21 cellular contexts compared by ENCODE assay signal in genomic region chr9:134863941-134864820, GRCh38. TPM values are rescaled to one million over a fixed set of nuclear protein-coding genes. Genes with fewer than 3 reads are reported as not detected.
DNase-seq lines count a peak whose midpoint lies in the region; ATAC-seq and TF ChIP-seq lines count a peak whose summit lies in the region.
"Had no signal": no experiment of that assay in that cellular context is flagged by ENCODE, and none has a peak within 500 bp of the region (broad histone marks: within the 10 kb centered on the region; RNA-seq: fewer than 3 reads in every experiment).

No MANE protein-coding gene starts in this region.

- peak overlapping the region; percentile 78 for H3K27ac Mint-ChIP-seq in neural crest cell (ENCODE audit: unreplicated experiment)
- no peak overlapping the region for H3K27ac Mint-ChIP-seq in T-helper 2 cell treated with Interferon-gamma antibody and Interleukin-4, amounts not matched to agents 5 μg/mL and 100 μg/mL, for 36 hours
- H3K27ac Mint-ChIP-seq in activated naive CD4-positive, alpha-beta T cell treated with anti-CD3 and anti-CD28 coated beads, Interleukin-2, amount 10 ng/mL, durations not matched to agents 7 days and 5 days = no peak overlapping the region
- H3K27ac Mint-ChIP-seq: activated T-cell treated with anti-CD3 and anti-CD28 coated beads, Interleukin-2, amount 50 U/mL, for 72 hours had no signal

- H3K36me3 Mint-ChIP-seq in neural crest cell (ENCODE audit: low read depth) = no peaks in the 10 kb centered on the region
- H3K36me3 Mint-ChIP-seq in T-helper 2 cell treated with Interferon-gamma antibody and Interleukin-4, amounts not matched to agents 5 μg/mL and 100 μg/mL, for 36 hours (ENCODE audit: low read depth) = no peaks in the 10 kb centered on the region
- no peaks in the 10 kb centered on the region for H3K36me3 Mint-ChIP-seq in activated naive CD4-positive, alpha-beta T cell treated with anti-CD3 and anti-CD28 coated beads, Interleukin-2, amount 10 ng/mL, durations not matched to agents 7 days and 5 days
- H3K36me3 Mint-ChIP-seq: CD14-positive monocyte had no signal

- DNase-seq in NCI-H446 treated with DMSO at 0.1 percent for 48 hours (lab: John Stamatoyannopoulos, UW) (peak; percentile 39), fibroblast of mammary gland (ENCODE audit: low read depth) (peak; percentile 33), neural crest cell (ENCODE audit: low read depth, low spot score) (no peak), upper lobe of right lung (peak; percentile 58), glomerular visceral epithelial cell (ENCODE audit: extremely low spot score) (no peak)
- DNase-seq in T-helper 2 cell treated with Interferon-gamma antibody and Interleukin-4, amounts not matched to agents 5 μg/mL and 100 μg/mL, for 36 hours (ENCODE audit: low spot score) = no peak
- no peak for DNase-seq in activated naive CD4-positive, alpha-beta T cell treated with anti-CD3 and anti-CD28 coated beads, Interleukin-2, amount 10 ng/mL, durations not matched to agents 7 days and 5 days
- DNase-seq: activated CD4-positive, alpha-beta T cell treated with anti-CD3 and anti-CD28 coated beads, Interleukin-2, amount 50 U/mL, for 1 hour; activated T-cell treated with anti-CD3 and anti-CD28 coated beads, Interleukin-2, amount 50 U/mL, for 72 hours; amniotic stem cell; colonic mucosa; erythroblast; MM.1S; NCI-H2081; NCI-H82; SIG-M5 had no signal

- no peaks in the 10 kb centered on the region for H3K4me1 Mint-ChIP-seq in neural crest cell
- H3K4me1 Mint-ChIP-seq in T-helper 2 cell treated with Interferon-gamma antibody and Interleukin-4, amounts not matched to agents 5 μg/mL and 100 μg/mL, for 36 hours (ENCODE audit: low read depth) = no peaks in the 10 kb centered on the region
- H3K4me1 Mint-ChIP-seq in activated naive CD4-positive, alpha-beta T cell treated with anti-CD3 and anti-CD28 coated beads, Interleukin-2, amount 10 ng/mL, durations not matched to agents 7 days and 5 days = no peaks in the 10 kb centered on the region
- H3K4me1 Mint-ChIP-seq: CD14-positive monocyte had no signal

- H3K36me3 ChIP-seq in upper lobe of right lung = no peaks in the 10 kb centered on the region
- H3K36me3 ChIP-seq: colonic mucosa had no signal

- no peaks in the 10 kb centered on the region for H3K4me1 ChIP-seq in upper lobe of right lung
- H3K4me1 ChIP-seq: colonic mucosa had no signal

- H3K9me3 ChIP-seq in upper lobe of right lung = no peaks in the 10 kb centered on the region
- H3K9me3 ChIP-seq: colonic mucosa had no signal

- peak; percentile 65 for ATAC-seq in upper lobe of right lung
- ATAC-seq: activated T-cell treated with anti-CD3 and anti-CD28 coated beads, Interleukin-2, amount 50 U/mL, for 72 hours; GM12878 had no signal

- no peak for TF ChIP-seq CTCF in fibroblast of mammary gland (conservative IDR thresholded peaks at IDR 0.05; ENCODE audit: control insufficient read depth, insufficient read depth, low read depth, low read length)
- no peak for TF ChIP-seq CTCF in neural crest cell (conservative IDR thresholded peaks at IDR 0.05)
- TF ChIP-seq CTCF in upper lobe of right lung (IDR thresholded peaks at IDR 0.05) = no peak

- H3K4me3 ChIP-seq in fibroblast of mammary gland (ENCODE audit: control insufficient read depth, low read depth, low read length) (no peak overlapping the region), upper lobe of right lung (no peak overlapping the region)
- H3K4me3 ChIP-seq: colonic mucosa, GM12878, lung, smooth muscle cell had no signal

- no peak overlapping the region for H3K4me3 Mint-ChIP-seq in neural crest cell
- no peak overlapping the region for H3K4me3 Mint-ChIP-seq in T-helper 2 cell treated with Interferon-gamma antibody and Interleukin-4, amounts not matched to agents 5 μg/mL and 100 μg/mL, for 36 hours
- no peak overlapping the region for H3K4me3 Mint-ChIP-seq in activated naive CD4-positive, alpha-beta T cell treated with anti-CD3 and anti-CD28 coated beads, Interleukin-2, amount 10 ng/mL, durations not matched to agents 7 days and 5 days
- H3K4me3 Mint-ChIP-seq: activated T-cell treated with anti-CD3 and anti-CD28 coated beads, Interleukin-2, amount 50 U/mL, for 72 hours; CD14-positive monocyte had no signal

- H3K27ac ChIP-seq in upper lobe of right lung = no peak overlapping the region
- H3K27ac ChIP-seq: colonic mucosa had no signal

- peaks cover 2% of the 10 kb centered on the region for H3K9me3 Mint-ChIP-seq in neural crest cell
- H3K9me3 Mint-ChIP-seq in T-helper 2 cell treated with Interferon-gamma antibody and Interleukin-4, amounts not matched to agents 5 μg/mL and 100 μg/mL, for 36 hours = no peaks in the 10 kb centered on the region
- no peaks in the 10 kb centered on the region for H3K9me3 Mint-ChIP-seq in activated naive CD4-positive, alpha-beta T cell treated with anti-CD3 and anti-CD28 coated beads, Interleukin-2, amount 10 ng/mL, durations not matched to agents 7 days and 5 days
- H3K9me3 Mint-ChIP-seq: activated T-cell treated with anti-CD3 and anti-CD28 coated beads, Interleukin-2, amount 50 U/mL, for 72 hours had no signal

- H3K27me3 ChIP-seq in upper lobe of right lung = no peaks in the 10 kb centered on the region
- H3K27me3 ChIP-seq: colonic mucosa had no signal

- intact Hi-C loops in upper lobe of right lung (cut with DNase I) = no loop called here

- peaks cover 4% of the 10 kb centered on the region for H3K27me3 Mint-ChIP-seq in neural crest cell (ENCODE audit: low read depth)
- H3K27me3 Mint-ChIP-seq in T-helper 2 cell treated with Interferon-gamma antibody and Interleukin-4, amounts not matched to agents 5 μg/mL and 100 μg/mL, for 36 hours (ENCODE audit: low read depth) = no peaks in the 10 kb centered on the region
- no peaks in the 10 kb centered on the region for H3K27me3 Mint-ChIP-seq in activated naive CD4-positive, alpha-beta T cell treated with anti-CD3 and anti-CD28 coated beads, Interleukin-2, amount 10 ng/mL, durations not matched to agents 7 days and 5 days

- CTCF ChIA-PET in activated naive CD4-positive, alpha-beta T cell treated with anti-CD3 and anti-CD28 coated beads, Interleukin-2, amount 10 ng/mL, durations not matched to agents 7 days and 5 days (lab: Charles Lee) = no interaction called here

RNA-seq across cellular contexts. Expression of gene FCN2, which starts 16.4 kb away (rescaled TPM):
- total RNA-seq in neural crest cell (not detected in 2 replicates), upper lobe of right lung (not detected)
- total RNA-seq: activated T-cell treated with anti-CD3 and anti-CD28 coated beads, Interleukin-2, amount 50 U/mL, for 72 hours; colonic mucosa; GM12878; HT-29; lung; smooth muscle cell had no signal

RNA-seq across cellular contexts. Expression of gene FCN1, which starts 53.5 kb away (rescaled TPM):
- not detected in 2 replicates for total RNA-seq in neural crest cell
- total RNA-seq in upper lobe of right lung = 63.0 TPM
- total RNA-seq: activated T-cell treated with anti-CD3 and anti-CD28 coated beads, Interleukin-2, amount 50 U/mL, for 72 hours; HT-29; smooth muscle cell had no signal

Comparison
In these comparisons a context has a peak if more than half of its experiments do, and no peak if none do; other contexts are left out.
1. DNase-seq: peak in NCI-H446 treated with DMSO at 0.1 percent for 48 hours (single experiment), fibroblast of mammary gland (single experiment) and upper lobe of right lung (single experiment); none in neural crest cell (single experiment), T-helper 2 cell treated with Interferon-gamma antibody and Interleukin-4, amounts not matched to agents 5 μg/mL and 100 μg/mL, for 36 hours (single experiment), activated naive CD4-positive, alpha-beta T cell treated with anti-CD3 and anti-CD28 coated beads, Interleukin-2, amount 10 ng/mL, durations not matched to agents 7 days and 5 days (single experiment) and glomerular visceral epithelial cell (single experiment).
2. RNA of gene FCN1, which starts 53.5 kb away (total RNA-seq): 63.0 TPM in upper lobe of right lung (single experiment); not detected in neural crest cell; every median in the first group is over 10 times any median in the second.